ENCODE assay signal across 9 cellular contexts in the genomic region with DNA sequence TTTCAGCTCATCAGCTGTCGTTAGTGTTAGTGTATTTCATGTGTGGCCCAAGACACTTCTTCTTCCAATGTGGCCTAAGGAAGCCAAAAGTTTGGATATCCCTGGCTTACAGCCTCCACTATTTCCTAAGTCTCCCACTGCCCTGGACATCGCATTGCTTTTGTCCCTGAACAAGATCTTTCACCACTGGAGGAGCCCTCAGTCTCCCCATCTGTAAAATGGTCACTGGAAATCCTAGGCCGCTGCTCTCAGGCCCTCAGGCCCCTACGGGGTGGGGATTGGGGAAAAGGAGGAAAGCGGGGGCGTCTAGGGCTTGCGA. TPM values are rescaled to one million over a fixed set of nuclear protein-coding genes. Genes with fewer than 3 reads are reported as not detected.
DNase-seq lines count a peak whose midpoint lies in the region; ATAC-seq and TF ChIP-seq lines count a peak whose summit lies in the region.
"Had no signal": no experiment of that assay in that cellular context is flagged by ENCODE, and none has a peak within 500 bp of the region (broad histone marks: within the 10 kb centered on the region; RNA-seq: fewer than 3 reads in every experiment).

No MANE protein-coding gene starts in this region.

- no peak for TF ChIP-seq CTCF in Peyer's patch (IDR thresholded peaks at IDR 0.05)
- no peak for TF ChIP-seq CTCF in epithelial cell of proximal tubule (conservative IDR thresholded peaks at IDR 0.05; ENCODE audit: low read depth, low read length)
- TF ChIP-seq CTCF in progenitor cell of endocrine pancreas (IDR thresholded peaks at IDR 0.05; ENCODE audit: unreplicated experiment): no peak

- no peak for TF ChIP-seq POLR2A in Peyer's patch (IDR thresholded peaks at IDR 0.05)

- H3K4me3 Mint-ChIP-seq in CD8-positive, alpha-beta memory T cell: peak overlapping the region; percentile 71 to 93 (median 85)
- H3K4me3 Mint-ChIP-seq in progenitor cell of endocrine pancreas (ENCODE audit: low read depth): peak overlapping the region; percentile 62

- H3K4me1 Mint-ChIP-seq in CD8-positive, alpha-beta memory T cell: peaks cover 31 to 44% (median 37%) of the 10 kb centered on the region in 3 donors
- H3K4me1 Mint-ChIP-seq in progenitor cell of endocrine pancreas (ENCODE audit: low read depth): peaks cover 6% of the 10 kb centered on the region

- POLR2A ChIA-PET in CD8-positive, alpha-beta memory T cell (lab: Charles Lee): interaction anchor here (1.2 to 1.5 kb wide), 3 partner anchors 22 to 277 kb away, joined by 3 to 9 read pairs (median 7); partner anchors contain the start of gene MTFR1L

- no peaks in the 10 kb centered on the region for H3K9me3 ChIP-seq in CD8-positive, alpha-beta memory T cell (ENCODE audit: low read length)
- no peaks in the 10 kb centered on the region for H3K9me3 ChIP-seq in Peyer's patch

- H3K36me3 Mint-ChIP-seq in CD8-positive, alpha-beta memory T cell: peaks cover 0 to 24% (median 4%) of the 10 kb centered on the region in 3 donors
- H3K36me3 Mint-ChIP-seq in progenitor cell of endocrine pancreas (ENCODE audit: insufficient read depth): no peaks in the 10 kb centered on the region

- peaks cover 33% of the 10 kb centered on the region for H3K4me1 ChIP-seq in CD8-positive, alpha-beta memory T cell (ENCODE audit: insufficient read depth, low read length)
- H3K4me1 ChIP-seq in Peyer's patch: peaks cover 0 to 28% (median 8%) of the 10 kb centered on the region in 4 donors
- H3K4me1 ChIP-seq: foreskin keratinocyte had no signal

- H3K27ac Mint-ChIP-seq in CD8-positive, alpha-beta memory T cell: peak overlapping the region in 7 of 8 donors; percentile 51 to 91 (median 78)
- H3K27ac Mint-ChIP-seq in progenitor cell of endocrine pancreas: no peak overlapping the region

- DNase-seq in CD8-positive, alpha-beta memory T cell: no peak
- DNase-seq in Peyer's patch: no peak
- no peak for DNase-seq in epithelial cell of proximal tubule (ENCODE audit: low read depth)
- DNase-seq in progenitor cell of endocrine pancreas (ENCODE audit: low spot score, unreplicated experiment): no peak
- DNase-seq in superior temporal gyrus (ENCODE audit: extremely low spot score): no peak
- no peak for DNase-seq in activated CD8-positive, alpha-beta memory T cell treated with anti-CD3 and anti-CD28 coated beads, Interleukin-2, amount 50 U/mL, for 48 hours
- no peak for DNase-seq in kidney tubule cell (ENCODE audit: low spot score)

- H3K27me3 Mint-ChIP-seq in CD8-positive, alpha-beta memory T cell: no peaks in the 10 kb centered on the region
- H3K27me3 Mint-ChIP-seq in progenitor cell of endocrine pancreas: peaks cover 3% of the 10 kb centered on the region

- CTCF ChIA-PET in CD8-positive, alpha-beta memory T cell (lab: Charles Lee): interaction anchor here (0.6 to 2.8 kb wide), 6 partner anchors 8 to 266 kb away, joined by 3 to 15 read pairs (median 4); no protein-coding TSS in a partner anchor

- peaks cover 8% of the 10 kb centered on the region for H3K36me3 ChIP-seq in CD8-positive, alpha-beta memory T cell (ENCODE audit: insufficient read depth, low read length)
- H3K36me3 ChIP-seq in Peyer's patch: no peaks in the 10 kb centered on the region

- no peak for ATAC-seq in HG03565 (IDR thresholded peaks at IDR 0.05; ENCODE audit: unreplicated experiment)

- H3K27ac ChIP-seq in CD8-positive, alpha-beta memory T cell (ENCODE audit: low read depth, low read length): no peak overlapping the region
- peak overlapping the region in 3 of 4 donors; percentile 85 to 89 (median 85) for H3K27ac ChIP-seq in Peyer's patch

- H3K27me3 ChIP-seq in CD8-positive, alpha-beta memory T cell (ENCODE audit: insufficient read depth, low read length, poor library complexity, severe bottlenecking): no peaks in the 10 kb centered on the region
- H3K27me3 ChIP-seq in Peyer's patch: no peaks in the 10 kb centered on the region

- H3K9me3 Mint-ChIP-seq in CD8-positive, alpha-beta memory T cell: no peaks in the 10 kb centered on the region
- H3K9me3 Mint-ChIP-seq in progenitor cell of endocrine pancreas (ENCODE audit: low read depth): no peaks in the 10 kb centered on the region

- H3K4me3 ChIP-seq in CD8-positive, alpha-beta memory T cell (ENCODE audit: low read length): no peak overlapping the region
- H3K4me3 ChIP-seq in Peyer's patch (peak overlapping the region; percentile 87 to 93 (median 90)), epithelial cell of proximal tubule (ENCODE audit: low read depth, low read length) (peak overlapping the region; percentile 82)

RNA-seq across cellular contexts. Expression of gene LDLRAP1, which starts 0.3 kb away (rescaled TPM):
- 10 to 100 TPM; 21.1 to 22.0 TPM for total RNA-seq in CD8-positive, alpha-beta memory T cell
- 302 TPM for polyA plus RNA-seq in CD8-positive, alpha-beta memory T cell
- total RNA-seq in Peyer's patch: 10 to 100 TPM; 20.1 to 24.5 (median 22.7) TPM
- total RNA-seq in epithelial cell of proximal tubule: 6.1 and 14.0 TPM in 2 replicates
- 12.7 and 13.3 TPM in 2 replicates for total RNA-seq in progenitor cell of endocrine pancreas
